In genomic region chr20:14223806-14224205, GRCh38 we compare ENCODE assay signal across 26 cellular contexts.
DNase-seq lines count a peak whose midpoint lies in the region; ATAC-seq, FAIRE-seq and TF ChIP-seq lines count a peak whose summit lies in the region.
"Had no signal": no experiment of that assay in that cellular context is flagged by ENCODE, and none has a peak within 500 bp of the region (broad histone marks: within the 10 kb centered on the region; RNA-seq: fewer than 3 reads in every experiment).

No MANE protein-coding gene starts in this region.

- CTCF ChIA-PET in A549 (lab: Yijun Ruan, JAX) (interaction anchor here (1.1 kb wide), 1 partner anchor 20 kb away, joined by 4 read pairs; no protein-coding TSS in a partner anchor), HepG2 (lab: Yijun Ruan, JAX; ENCODE audit: low intra/inter-chr PET ratio, low total read pairs) (no interaction called here), Caco-2 (lab: Charles Lee) (no interaction called here)
- CTCF ChIA-PET in activated CD4-positive, alpha-beta T cell treated with anti-CD3 and anti-CD28 coated beads for 36 hours (lab: Charles Lee): interaction anchor here (0.6 kb wide), 1 partner anchor 615 kb away, joined by 3 read pairs; no protein-coding TSS in a partner anchor

- in situ Hi-C loops in HepG2 (cut with HindIII; ENCODE audit: extremely low pct_ligation_motif_present, low pct_unique_long_range_greater_than_20kb): no loop called here

- TF ChIP-seq CTCF in A549 (IDR thresholded peaks at IDR 0.05): no peak
- TF ChIP-seq CTCF in bronchial epithelial cell (IDR thresholded peaks at IDR 0.05; ENCODE audit: insufficient read depth, low read length, severe bottlenecking): no peak
- TF ChIP-seq CTCF in neural crest cell (conservative IDR thresholded peaks at IDR 0.05): no peak
- TF ChIP-seq CTCF in HepG2 (CRISPR knock-in tag; IDR thresholded peaks at IDR 0.05): no peak
- TF ChIP-seq CTCF in Caco-2 (IDR thresholded peaks at IDR 0.05; ENCODE audit: insufficient read depth in 1 of 2, low read depth in 1 of 2, low read length in 1 of 2, severe bottlenecking in 1 of 2, unreplicated experiment in 1 of 2): no peak

- H3K27ac ChIP-seq in A549 (no peak overlapping the region), HepG2 (ENCODE audit: extremely low read length, insufficient read depth, low read length) (no peak overlapping the region)
- H3K27ac ChIP-seq: BLaER1, KMS-11, SJSA1 had no signal

- H3K27me3 ChIP-seq in bronchial epithelial cell (ENCODE audit: control insufficient read depth, insufficient read depth, low read length): no peaks in the 10 kb centered on the region
- no peaks in the 10 kb centered on the region for H3K27me3 ChIP-seq in HepG2 (ENCODE audit: control insufficient read depth in 1 of 2, insufficient read depth in 2 of 2, low read length in 2 of 2)
- H3K27me3 ChIP-seq in Caco-2 (replicated peaks; ENCODE audit: control insufficient read depth, insufficient read depth, low read length): no peaks in the 10 kb centered on the region
- H3K27me3 ChIP-seq: BLaER1, SJSA1 had no signal

- H3K9ac ChIP-seq in HepG2 (ENCODE audit: insufficient read depth, low read depth, low read length): no peak overlapping the region
- H3K9ac ChIP-seq: BLaER1, KMS-11 had no signal

- FAIRE-seq in A549 (lab: Jason Lieb, UNC): peak; percentile 72
- FAIRE-seq in bronchial epithelial cell (lab: Jason Lieb, UNC): no peak
- FAIRE-seq in HepG2 (lab: Jason Lieb, UNC): no peak
- FAIRE-seq: D721Med, G401.6, GM12878 had no signal

- peaks cover 30% of the 10 kb centered on the region for H3K4me1 ChIP-seq in A549
- 0 out of 2 replicates have a peak, but pooled peaks cover 6% of the 10 kb centered on the region for H3K4me1 ChIP-seq in HepG2 (ENCODE audit: insufficient read depth, low read length)
- peaks cover 24% of the 10 kb centered on the region for H3K4me1 ChIP-seq in Caco-2

- intact Hi-C loops in activated CD4-positive, alpha-beta T cell treated with anti-CD3 and anti-CD28 coated beads for 36 hours (cut with DNase I, micrococcal nuclease): no loop called here
- intact Hi-C loops in HepG2 (cut with micrococcal nuclease; ENCODE audit: unreplicated experiment) (no loop called here), Caco-2 (cut with micrococcal nuclease; ENCODE audit: unreplicated experiment) (loop anchor here (5.0 kb wide), 1 partner anchor 43 kb away; no protein-coding TSS in a partner anchor)

- TF ChIP-seq RAD21 in A549 (conservative IDR thresholded peaks at IDR 0.05 in 1 of 2, IDR thresholded peaks at IDR 0.05 in 1 of 2) (no peak), HepG2 (CRISPR knock-in tag; IDR thresholded peaks at IDR 0.05) (no peak)

- peak overlapping the region; percentile 67 for H3K27ac Mint-ChIP-seq in neural crest cell (ENCODE audit: unreplicated experiment)
- no peak overlapping the region for H3K27ac Mint-ChIP-seq in activated CD4-positive, alpha-beta T cell treated with anti-CD3 and anti-CD28 coated beads for 36 hours
- H3K27ac Mint-ChIP-seq in Caco-2 (ENCODE audit: unreplicated experiment): no peak overlapping the region
- H3K27ac Mint-ChIP-seq: CD4-positive, CD25-positive, alpha-beta regulatory T cell; IgD-negative memory B cell had no signal

- H3K4me1 Mint-ChIP-seq in neural crest cell: peaks cover 13% of the 10 kb centered on the region
- no peaks in the 10 kb centered on the region for H3K4me1 Mint-ChIP-seq in activated CD4-positive, alpha-beta T cell treated with anti-CD3 and anti-CD28 coated beads for 36 hours
- H3K4me1 Mint-ChIP-seq in Caco-2 (ENCODE audit: low read depth, unreplicated experiment): no peaks in the 10 kb centered on the region
- H3K4me1 Mint-ChIP-seq: CD4-positive, CD25-positive, alpha-beta regulatory T cell had no signal

- no peak for ATAC-seq in A549
- no peak for ATAC-seq in activated CD4-positive, alpha-beta T cell treated with anti-CD3 and anti-CD28 coated beads for 36 hours
- ATAC-seq in HepG2: no peak
- ATAC-seq: GM12878, Right ventricle myocardium inferior had no signal

- H3K9me3 ChIP-seq in A549 (peaks cover 5% of the 10 kb centered on the region; the same call in 1 of the 3 replicates), HepG2 (ENCODE audit: low read length) (no peaks in the 10 kb centered on the region), Caco-2 (peaks cover 3% of the 10 kb centered on the region; the same call in 1 of the 2 replicates)
- H3K9me3 ChIP-seq: BLaER1 had no signal

- H3K4me2 ChIP-seq in A549 (no peak overlapping the region), HepG2 (ENCODE audit: low read depth, low read length) (no peak overlapping the region)
- H3K4me2 ChIP-seq: BLaER1, KMS-11 had no signal

- no peaks in the 10 kb centered on the region for H3K36me3 Mint-ChIP-seq in neural crest cell (ENCODE audit: low read depth)
- H3K36me3 Mint-ChIP-seq in activated CD4-positive, alpha-beta T cell treated with anti-CD3 and anti-CD28 coated beads for 36 hours (ENCODE audit: low read depth): no peaks in the 10 kb centered on the region
- H3K36me3 Mint-ChIP-seq in Caco-2 (ENCODE audit: insufficient read depth, unreplicated experiment): no peaks in the 10 kb centered on the region
- H3K36me3 Mint-ChIP-seq: CD4-positive, CD25-positive, alpha-beta regulatory T cell had no signal

- H3K4me3 ChIP-seq in A549: no peak overlapping the region
- no peak overlapping the region for H3K4me3 ChIP-seq in bronchial epithelial cell (ENCODE audit: low read depth, low read length)
- no peak overlapping the region for H3K4me3 ChIP-seq in HepG2 (replicated peaks in 1 of 3; ENCODE audit: insufficient read depth in 1 of 3, low read depth in 2 of 3, low read length in 3 of 3)
- no peak overlapping the region for H3K4me3 ChIP-seq in Caco-2 (ENCODE audit: low read depth, low read length)
- H3K4me3 ChIP-seq: BLaER1, GM12878, SJSA1 had no signal

- H2AFZ ChIP-seq in HepG2 (ENCODE audit: low read length): no peak overlapping the region

- TF ChIP-seq POLR2A in A549 (IDR thresholded peaks at IDR 0.05; ENCODE audit: low read length) (no peak), HepG2 (IDR thresholded peaks at IDR 0.05; ENCODE audit: insufficient read depth in 1 of 2, low read depth in 2 of 2, low read length in 2 of 2) (no peak)

- TF ChIP-seq EP300 in A549 (IDR thresholded peaks at IDR 0.05) (no peak), HepG2 (IDR thresholded peaks at IDR 0.05; ENCODE audit: low read depth in 2 of 2, low read length in 2 of 2) (no peak), HepG2 (CRISPR knock-in tag; IDR thresholded peaks at IDR 0.05; ENCODE audit: borderline replicate concordance) (no peak)

- DNase-seq in A549 (ENCODE audit: low read depth in 1 of 2, low spot score in 1 of 2): no peak
- peak; percentile 83 for DNase-seq in NCI-H82 (lab: John Stamatoyannopoulos, UW)
- DNase-seq in bronchial epithelial cell (ENCODE audit: low read depth): peak; percentile 16
- DNase-seq in neural crest cell (ENCODE audit: low read depth, low spot score): no peak
- DNase-seq in activated CD4-positive, alpha-beta T cell treated with anti-CD3 and anti-CD28 coated beads for 36 hours: no peak
- DNase-seq in HepG2 (ENCODE audit: low spot score): no peak
- DNase-seq in Caco-2: no peak
- no peak for DNase-seq in GDM1 (lab: John Stamatoyannopoulos, UW)
- DNase-seq: 8988T; CD4-positive, CD25-positive, alpha-beta regulatory T cell; DMS53; NCI-H1092; NCI-H1417 treated with DMSO at 0.1 percent for 48 hours; NCI-H187; NCI-H2081 treated with DMSO at 0.1 percent for 48 hours; NCI-H2171; NCI-H226; NCI-H510A had no signal

- BruUV-seq in HepG2 (replicated peaks; lab: Mats Ljungman, UMichigan) (no TSS peak), Caco-2 (replicated peaks; lab: Mats Ljungman, UMichigan) (no TSS peak)

- H3K79me2 ChIP-seq in HepG2 (ENCODE audit: insufficient read depth, low read length): no peaks in the 10 kb centered on the region

- H3K4me3 Mint-ChIP-seq in neural crest cell (no peak overlapping the region), Caco-2 (ENCODE audit: unreplicated experiment) (no peak overlapping the region)
- H3K4me3 Mint-ChIP-seq in activated CD4-positive, alpha-beta T cell treated with anti-CD3 and anti-CD28 coated beads for 36 hours: no peak overlapping the region
- H3K4me3 Mint-ChIP-seq: CD4-positive, CD25-positive, alpha-beta regulatory T cell had no signal

- no peaks in the 10 kb centered on the region for H4K20me1 ChIP-seq in HepG2 (ENCODE audit: insufficient read depth, low read length)
- H4K20me1 ChIP-seq: BLaER1 had no signal

- H3K9me3 Mint-ChIP-seq in neural crest cell (peaks cover under 1% of the 10 kb centered on the region), Caco-2 (ENCODE audit: unreplicated experiment) (no peaks in the 10 kb centered on the region)
- peaks cover 4% of the 10 kb centered on the region for H3K9me3 Mint-ChIP-seq in activated CD4-positive, alpha-beta T cell treated with anti-CD3 and anti-CD28 coated beads for 36 hours (ENCODE audit: low read depth)

- H3K36me3 ChIP-seq in bronchial epithelial cell (ENCODE audit: control insufficient read depth, insufficient read depth, low read length) (no peaks in the 10 kb centered on the region), HepG2 (replicated peaks in 1 of 2; ENCODE audit: control insufficient read depth in 1 of 2, insufficient read depth in 2 of 2, low read length in 2 of 2) (no peaks in the 10 kb centered on the region), Caco-2 (ENCODE audit: control insufficient read depth, insufficient read depth, low read length) (no peaks in the 10 kb centered on the region)
- H3K36me3 ChIP-seq: BLaER1, SJSA1 had no signal

- POLR2A ChIA-PET in A549 (lab: Yijun Ruan, JAX) (no interaction called here), HepG2 (lab: Yijun Ruan, JAX) (no interaction called here), Caco-2 (lab: Charles Lee) (no interaction called here)
- POLR2A ChIA-PET in activated CD4-positive, alpha-beta T cell treated with anti-CD3 and anti-CD28 coated beads for 36 hours (lab: Charles Lee): no interaction called here

- H3K27me3 Mint-ChIP-seq in neural crest cell (ENCODE audit: low read depth) (no peaks in the 10 kb centered on the region), Caco-2 (ENCODE audit: insufficient read depth, unreplicated experiment) (no peaks in the 10 kb centered on the region)
- peaks cover 5% of the 10 kb centered on the region for H3K27me3 Mint-ChIP-seq in activated CD4-positive, alpha-beta T cell treated with anti-CD3 and anti-CD28 coated beads for 36 hours
- H3K27me3 Mint-ChIP-seq: CD4-positive, CD25-positive, alpha-beta regulatory T cell had no signal

- 85% methylated on average over 3 of the region's 3 CpGs for WGBS in A549 (ENCODE audit: missing lambda C conversion rate)
- 72% methylated on average over 3 of the region's 3 CpGs for WGBS in HepG2 (ENCODE audit: low lambda C conversion rate)

TF ChIP-seq in A549, 52 proteins besides CTCF, POLR2A, EP300 and RAD21:
- no peak for TF ChIP-seq HOXB13 (CRISPR knock-in tag; IDR thresholded peaks at IDR 0.05; ENCODE audit: low read depth)
TF ChIP-seq in A549: peak in this region for 0.

Comparison
In these comparisons a context has a peak if more than half of its experiments do, and no peak if none do; other contexts are left out.
1. DNase-seq: peak in NCI-H82 (single experiment) and bronchial epithelial cell (single experiment); none in A549 (0 of 2), neural crest cell (single experiment), activated CD4-positive, alpha-beta T cell treated with anti-CD3 and anti-CD28 coated beads for 36 hours (single experiment), HepG2 (single experiment), Caco-2 (0 of 2) and GDM1 (single experiment).
2. CTCF ChIA-PET loops: an anchor here in A549 (1.1 kb wide) and activated CD4-positive, alpha-beta T cell treated with anti-CD3 and anti-CD28 coated beads for 36 hours (0.6 kb wide); none called in HepG2 and Caco-2.